Comparison of ENCODE assay signal across 1 cellular context in genomic region chr14:32078794-32079663, GRCh38.
TF ChIP-seq lines count a peak whose summit lies in the region.

No MANE protein-coding gene starts in this region.

TF ChIP-seq in HepG2, 621 proteins besides CTCF, POLR2A, EP300 and RAD21 (continued from another document):
- TF ChIP-seq, protein P1, sequence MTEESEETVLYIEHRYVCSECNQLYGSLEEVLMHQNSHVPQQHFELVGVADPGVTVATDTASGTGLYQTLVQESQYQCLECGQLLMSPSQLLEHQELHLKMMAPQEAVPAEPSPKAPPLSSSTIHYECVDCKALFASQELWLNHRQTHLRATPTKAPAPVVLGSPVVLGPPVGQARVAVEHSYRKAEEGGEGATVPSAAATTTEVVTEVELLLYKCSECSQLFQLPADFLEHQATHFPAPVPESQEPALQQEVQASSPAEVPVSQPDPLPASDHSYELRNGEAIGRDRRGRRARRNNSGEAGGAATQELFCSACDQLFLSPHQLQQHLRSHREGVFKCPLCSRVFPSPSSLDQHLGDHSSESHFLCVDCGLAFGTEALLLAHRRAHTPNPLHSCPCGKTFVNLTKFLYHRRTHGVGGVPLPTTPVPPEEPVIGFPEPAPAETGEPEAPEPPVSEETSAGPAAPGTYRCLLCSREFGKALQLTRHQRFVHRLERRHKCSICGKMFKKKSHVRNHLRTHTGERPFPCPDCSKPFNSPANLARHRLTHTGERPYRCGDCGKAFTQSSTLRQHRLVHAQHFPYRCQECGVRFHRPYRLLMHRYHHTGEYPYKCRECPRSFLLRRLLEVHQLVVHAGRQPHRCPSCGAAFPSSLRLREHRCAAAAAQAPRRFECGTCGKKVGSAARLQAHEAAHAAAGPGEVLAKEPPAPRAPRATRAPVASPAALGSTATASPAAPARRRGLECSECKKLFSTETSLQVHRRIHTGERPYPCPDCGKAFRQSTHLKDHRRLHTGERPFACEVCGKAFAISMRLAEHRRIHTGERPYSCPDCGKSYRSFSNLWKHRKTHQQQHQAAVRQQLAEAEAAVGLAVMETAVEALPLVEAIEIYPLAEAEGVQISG (CRISPR knock-in tag; IDR thresholded peaks at IDR 0.05), result no peak
- TF ChIP-seq, protein P2, sequence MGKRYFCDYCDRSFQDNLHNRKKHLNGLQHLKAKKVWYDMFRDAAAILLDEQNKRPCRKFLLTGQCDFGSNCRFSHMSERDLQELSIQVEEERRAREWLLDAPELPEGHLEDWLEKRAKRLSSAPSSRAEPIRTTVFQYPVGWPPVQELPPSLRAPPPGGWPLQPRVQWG (CRISPR knock-in tag; IDR thresholded peaks at IDR 0.05; ENCODE audit: borderline replicate concordance, low read depth), result no peak
- TF ChIP-seq NFIC (IDR thresholded peaks at IDR 0.05; ENCODE audit: low read length) (no peak), ZKSCAN1 (IDR thresholded peaks at IDR 0.05; ENCODE audit: low read length) (no peak), STAG1 (CRISPR knock-in tag; IDR thresholded peaks at IDR 0.05) (no peak), AFF4 (CRISPR knock-in tag; IDR thresholded peaks at IDR 0.05) (no peak), ZBTB42 (CRISPR knock-in tag; IDR thresholded peaks at IDR 0.05) (no peak), ZNF274 (CRISPR knock-in tag; IDR thresholded peaks at IDR 0.05) (no peak), RAD51 (IDR thresholded peaks at IDR 0.05; ENCODE audit: borderline replicate concordance) (no peak), ZNF256 (CRISPR knock-in tag; conservative IDR thresholded peaks at IDR 0.05) (no peak), ZGPAT (CRISPR knock-in tag; IDR thresholded peaks at IDR 0.05) (no peak; the same call in 1 of the 2 replicates), RFXAP (CRISPR knock-in tag; IDR thresholded peaks at IDR 0.05; ENCODE audit: borderline replicate concordance) (no peak), TCF7 (IDR thresholded peaks at IDR 0.05; ENCODE audit: low read depth) (peak; percentile 76), NCOA1 (CRISPR knock-in tag; IDR thresholded peaks at IDR 0.05) (no peak), NR2F2 (IDR thresholded peaks at IDR 0.05; ENCODE audit: borderline replicate concordance, low read depth) (no peak), CEBPB (IDR thresholded peaks at IDR 0.05; ENCODE audit: borderline replicate concordance, low read depth, low read length) (no peak; the same call in 1 of the 2 replicates), SOX6 (IDR thresholded peaks at IDR 0.05) (no peak), SOX6 (CRISPR knock-in tag; IDR thresholded peaks at IDR 0.05) (no peak)
- TF ChIP-seq, protein P3, sequence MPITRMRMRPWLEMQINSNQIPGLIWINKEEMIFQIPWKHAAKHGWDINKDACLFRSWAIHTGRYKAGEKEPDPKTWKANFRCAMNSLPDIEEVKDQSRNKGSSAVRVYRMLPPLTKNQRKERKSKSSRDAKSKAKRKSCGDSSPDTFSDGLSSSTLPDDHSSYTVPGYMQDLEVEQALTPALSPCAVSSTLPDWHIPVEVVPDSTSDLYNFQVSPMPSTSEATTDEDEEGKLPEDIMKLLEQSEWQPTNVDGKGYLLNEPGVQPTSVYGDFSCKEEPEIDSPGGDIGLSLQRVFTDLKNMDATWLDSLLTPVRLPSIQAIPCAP (CRISPR knock-in tag; IDR thresholded peaks at IDR 0.05; ENCODE audit: low read depth), result no peak
